Comparison of ENCODE assay signal across 8 cellular contexts in genomic region chr6:18121580-18122127, GRCh38. TPM values are rescaled to one million over a fixed set of nuclear protein-coding genes. Genes with fewer than 3 reads are reported as not detected.
DNase-seq lines count a peak whose midpoint lies in the region; ATAC-seq and TF ChIP-seq lines count a peak whose summit lies in the region.

No MANE protein-coding gene starts in this region.

- H3K4me3 ChIP-seq in AG04450 (ENCODE audit: low read depth, low read length) (peak overlapping the region; percentile 64), astrocyte of the spinal cord (ENCODE audit: low read depth, low read length) (peak overlapping the region; percentile 35), mucosa of stomach (ENCODE audit: low read length) (peak overlapping the region; percentile 61)

- H3K27ac ChIP-seq in AG04450 (ENCODE audit: low read depth, low read length) (no peak overlapping the region), caudate nucleus (ENCODE audit: low read depth, low read length) (no peak overlapping the region)

- H3K9me3 ChIP-seq in AG04450 (ENCODE audit: control insufficient read depth, insufficient read depth, low read length) (peaks cover 7% of the 10 kb centered on the region), mucosa of stomach (ENCODE audit: control insufficient read depth, low read length) (no peaks in the 10 kb centered on the region)

- ATAC-seq in GM19035 (IDR thresholded peaks at IDR 0.05; ENCODE audit: unreplicated experiment) (peak; percentile 44), HG02763 (IDR thresholded peaks at IDR 0.05; ENCODE audit: unreplicated experiment) (no peak)

- in situ Hi-C loops in astrocyte of the spinal cord (cut with HindIII; ENCODE audit: low sequenced_read_pairs) = no loop called here

- TF ChIP-seq CTCF in AG04450 (IDR thresholded peaks at IDR 0.05; ENCODE audit: low read depth, low read length) (no peak), astrocyte of the spinal cord (IDR thresholded peaks at IDR 0.05; ENCODE audit: low read depth, low read length) (no peak)

- H3K9ac ChIP-seq in mucosa of stomach (ENCODE audit: low read length) = no peak overlapping the region

- DNase-seq in AG04450 (ENCODE audit: low read depth, low spot score) (no peak), astrocyte of the spinal cord (ENCODE audit: low read depth, low spot score) (no peak), caudate nucleus (lab: John Stamatoyannopoulos, UW) (no peak), NCI-H2227 treated with DMSO at 0.1 percent for 48 hours (lab: John Stamatoyannopoulos, UW) (no peak), DMS153 treated with DMSO at 0.1 percent for 48 hours (lab: John Stamatoyannopoulos, UW; ENCODE audit: unreplicated experiment) (no peak)

- H3K27me3 ChIP-seq in AG04450 (ENCODE audit: control insufficient read depth, insufficient read depth, low read length) (no peaks in the 10 kb centered on the region), mucosa of stomach (ENCODE audit: control insufficient read depth, insufficient read depth, low read length) (no peaks in the 10 kb centered on the region)

- POLR2A ChIA-PET in AG04450 (lab: Yijun Ruan, JAX) = interaction anchor here (0.6 to 1.1 kb wide), 2 partner anchors 78 to 204 kb away, joined by 3 to 4 read pairs; no protein-coding TSS in a partner anchor

- CTCF ChIA-PET in AG04450 (lab: Charles Lee) = interaction anchor here (0.6 to 3.9 kb wide), 23 partner anchors 9 to 1450 kb away, joined by 3 to 38 read pairs (median 4); no protein-coding TSS in a partner anchor

- no peaks in the 10 kb centered on the region for H3K36me3 ChIP-seq in mucosa of stomach (ENCODE audit: control insufficient read depth, insufficient read depth, low read length)

- H3K4me1 ChIP-seq in mucosa of stomach (ENCODE audit: control insufficient read depth, insufficient read depth, low read length) = peaks cover 13% of the 10 kb centered on the region

RNA-seq across cellular contexts. Expression of gene NHLRC1, which starts 0.8 kb away (rescaled TPM):
- polyA plus RNA-seq in AG04450 (2011; rRNA removed) = 1.4 TPM in 2 replicates
- polyA minus RNA-seq in AG04450 (2011; rRNA and poly(A)+ RNA removed) = 0.65 and 0.83 TPM in 2 replicates

RNA-seq across cellular contexts. Expression of gene TPMT, which starts 33.2 kb away (rescaled TPM):
- polyA plus RNA-seq in AG04450 (2011; rRNA removed) = 20.5 and 25.8 TPM in 2 replicates
- polyA minus RNA-seq in AG04450 (2011; rRNA and poly(A)+ RNA removed) = 5.3 and 8.1 TPM in 2 replicates

RNA-seq across cellular contexts. Expression of gene KDM1B, which starts 33.6 kb away (rescaled TPM):
- 17.3 and 20.1 TPM in 2 replicates for polyA plus RNA-seq in AG04450 (2011; rRNA removed)
- 17.3 and 21.7 TPM in 2 replicates for polyA minus RNA-seq in AG04450 (2011; rRNA and poly(A)+ RNA removed)
